In the genomic region with DNA sequence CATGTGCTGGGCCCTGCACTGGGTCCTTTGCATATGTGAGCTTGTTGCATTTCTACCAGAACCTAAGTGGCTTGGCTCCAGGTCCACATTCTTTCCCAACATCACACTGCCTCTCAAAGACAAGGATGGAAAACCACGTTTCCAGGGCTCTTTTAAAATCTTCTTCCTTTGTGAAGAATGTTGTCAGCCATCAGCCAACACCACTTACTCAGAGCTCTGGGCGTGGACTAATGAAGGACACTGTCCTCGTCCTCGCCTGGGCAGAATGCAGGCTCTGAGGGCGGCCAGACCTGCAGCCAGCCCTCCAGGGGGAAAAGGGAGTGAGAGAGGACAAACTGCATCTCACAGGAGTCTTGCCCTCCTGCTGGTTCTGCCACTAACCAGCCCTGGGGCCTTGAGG, we compare ENCODE assay signal across 11 cellular contexts.
"Had no signal": no experiment of that assay in that cellular context is flagged by ENCODE, and none has a peak within 500 bp of the region (broad histone marks: within the 10 kb centered on the region; RNA-seq: fewer than 3 reads in every experiment).

No MANE protein-coding gene starts in this region.

- H3K36me3 Mint-ChIP-seq: activated naive CD4-positive, alpha-beta T cell treated with anti-CD3 and anti-CD28 coated beads, Interleukin-2, amount 10 ng/mL, durations not matched to agents 7 days and 5 days; naive thymus-derived CD8-positive, alpha-beta T cell; WTC11 had no signal

- H3K4me2 ChIP-seq: smooth muscle cell had no signal

- H3K36me3 ChIP-seq: brain microvascular endothelial cell, transverse colon had no signal

- H3K4me3 Mint-ChIP-seq: activated CD4-positive, alpha-beta T cell treated with anti-CD3 and anti-CD28 coated beads, Interleukin-2, amount 10 ng/mL, durations not matched to agents 24 days and 14 days; activated naive CD4-positive, alpha-beta T cell treated with anti-CD3 and anti-CD28 coated beads, Interleukin-2, amount 10 ng/mL, durations not matched to agents 7 days and 5 days; naive thymus-derived CD8-positive, alpha-beta T cell; WTC11 had no signal

- H3K27ac ChIP-seq: brain microvascular endothelial cell, transverse colon had no signal

- DNase-seq: activated CD4-positive, alpha-beta T cell treated with anti-CD3 and anti-CD28 coated beads, Interleukin-2, amount 10 ng/mL, durations not matched to agents 24 days and 14 days; activated naive CD4-positive, alpha-beta T cell treated with anti-CD3 and anti-CD28 coated beads, Interleukin-2, amount 10 ng/mL, durations not matched to agents 7 days and 5 days; brain microvascular endothelial cell; hypothalamus; naive thymus-derived CD8-positive, alpha-beta T cell; nucleus accumbens; transverse colon had no signal

- H3K27me3 ChIP-seq: brain microvascular endothelial cell, transverse colon had no signal

- H3K9me3 Mint-ChIP-seq: activated CD4-positive, alpha-beta T cell treated with anti-CD3 and anti-CD28 coated beads, Interleukin-2, amount 10 ng/mL, durations not matched to agents 24 days and 14 days; activated naive CD4-positive, alpha-beta T cell treated with anti-CD3 and anti-CD28 coated beads, Interleukin-2, amount 10 ng/mL, durations not matched to agents 7 days and 5 days; activated T-helper 2 cell treated with anti-CD3 and anti-CD28 coated beads, Interferon-gamma antibody, Interleukin-2, Interleukin-4, amounts not matched to agents 10 μg/mL and 5 μg/mL and 100 μg/mL, durations not matched to agents 14 hours and 24 hours and 36 hours; naive thymus-derived CD8-positive, alpha-beta T cell; WTC11 had no signal

- H3K27ac Mint-ChIP-seq: activated CD4-positive, alpha-beta T cell treated with anti-CD3 and anti-CD28 coated beads, Interleukin-2, amount 10 ng/mL, durations not matched to agents 24 days and 14 days; activated naive CD4-positive, alpha-beta T cell treated with anti-CD3 and anti-CD28 coated beads, Interleukin-2, amount 10 ng/mL, durations not matched to agents 7 days and 5 days; activated T-helper 2 cell treated with anti-CD3 and anti-CD28 coated beads, Interferon-gamma antibody, Interleukin-2, Interleukin-4, amounts not matched to agents 10 μg/mL and 5 μg/mL and 100 μg/mL, durations not matched to agents 14 hours and 24 hours and 36 hours; naive thymus-derived CD8-positive, alpha-beta T cell; WTC11 had no signal

- H3K4me1 Mint-ChIP-seq: activated naive CD4-positive, alpha-beta T cell treated with anti-CD3 and anti-CD28 coated beads, Interleukin-2, amount 10 ng/mL, durations not matched to agents 7 days and 5 days had no signal

- H3K9me3 ChIP-seq: transverse colon had no signal

- H3K4me1 ChIP-seq: transverse colon had no signal

- ATAC-seq: naive thymus-derived CD8-positive, alpha-beta T cell; WTC11 had no signal

- H3K4me3 ChIP-seq: lung, smooth muscle cell, transverse colon had no signal
